8 cellular contexts compared by ENCODE assay signal in the genomic region with DNA sequence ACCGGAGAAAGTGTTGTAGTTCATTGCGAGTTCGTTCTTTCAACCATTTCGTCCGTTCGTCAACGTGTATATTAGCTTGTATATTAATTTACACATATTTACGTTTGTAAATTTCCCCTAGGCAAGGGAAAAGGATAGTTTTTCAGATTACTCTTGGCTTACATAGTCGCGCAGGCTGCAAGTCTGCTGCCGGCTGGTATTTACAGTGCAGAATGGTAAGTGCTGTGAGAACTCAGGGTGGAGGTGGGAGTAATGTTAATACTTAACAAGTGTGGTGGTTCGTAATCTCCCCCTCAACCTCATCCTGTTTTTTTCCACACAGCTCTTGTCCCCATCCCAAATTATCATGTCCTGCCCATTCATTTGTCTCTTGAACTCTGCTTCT. TPM values are rescaled to one million over a fixed set of nuclear protein-coding genes. Genes with fewer than 3 reads are reported as not detected.
A peak's percentile ranks its signal among the peaks of the same experiment; 100 is the strongest.
DNase-seq lines count a peak whose midpoint lies in the region; ATAC-seq lines count a peak whose summit lies in the region.

No MANE protein-coding gene starts in this region.

- H3K27me3 ChIP-seq in iPS-15b (ENCODE audit: control insufficient read depth, insufficient read depth, low read length) = no peaks in the 10 kb centered on the region

- H3K4me3 Mint-ChIP-seq in activated T-cell treated with anti-CD3 and anti-CD28 coated beads, Interleukin-2, amount 50 U/mL, for 72 hours = peak overlapping the region; percentile 94 to 97
- peak overlapping the region; percentile 87 for H3K4me3 Mint-ChIP-seq in activated T-helper 2 cell treated with anti-CD3 and anti-CD28 coated beads, Interferon-gamma antibody, Interleukin-2, Interleukin-4, amounts not matched to agents 10 μg/mL and 5 μg/mL and 100 μg/mL, durations not matched to agents 14 hours and 24 hours and 36 hours (ENCODE audit: low read depth)
- H3K4me3 Mint-ChIP-seq in stimulated activated naive CD8-positive, alpha-beta T cell treated with anti-CD3 and anti-CD28 coated beads, Interleukin-15, amount 100 ng/mL, for 72 hours = peak overlapping the region; percentile 92

- peak overlapping the region; percentile 97 for H3K9ac ChIP-seq in iPS-15b (ENCODE audit: low read depth, low read length)

- DNase-seq in activated T-cell treated with anti-CD3 and anti-CD28 coated beads, Interleukin-2, amount 50 U/mL, for 72 hours = no peak
- no peak for DNase-seq in activated T-cell treated with anti-CD3 and anti-CD28 coated beads, Interleukin-2, amount 50 U/mL, for 48 hours
- no peak for DNase-seq in activated T-helper 2 cell treated with anti-CD3 and anti-CD28 coated beads, Interferon-gamma antibody, Interleukin-2, Interleukin-4, amounts not matched to agents 10 μg/mL and 5 μg/mL and 100 μg/mL, durations not matched to agents 14 hours and 24 hours and 36 hours (ENCODE audit: low spot score)
- no peak for DNase-seq in stimulated activated naive CD8-positive, alpha-beta T cell treated with anti-CD3 and anti-CD28 coated beads, Interleukin-15, amount 100 ng/mL, for 72 hours
- DNase-seq in mesenteric fat pad (ENCODE audit: low spot score) = no peak
- DNase-seq in stimulated activated CD4-positive, alpha-beta T cell treated with anti-CD3 and anti-CD28 coated beads, Interleukin-2, amount 100 ng/mL, for 48 hours = no peak

- H3K9me3 ChIP-seq in iPS-15b (ENCODE audit: control insufficient read depth, insufficient read depth, low read length) = no peaks in the 10 kb centered on the region

- no peak for ATAC-seq in activated T-cell treated with anti-CD3 and anti-CD28 coated beads, Interleukin-2, amount 50 U/mL, for 72 hours (replicated peaks in 1 of 2)
- ATAC-seq in stimulated activated naive CD8-positive, alpha-beta T cell treated with anti-CD3 and anti-CD28 coated beads, Interleukin-15, amount 100 ng/mL, for 72 hours = no peak
- no peak for ATAC-seq in HG02973 (IDR thresholded peaks at IDR 0.05; ENCODE audit: unreplicated experiment)

- H3K27ac Mint-ChIP-seq in activated T-cell treated with anti-CD3 and anti-CD28 coated beads, Interleukin-2, amount 50 U/mL, for 72 hours = peak overlapping the region; percentile 98
- H3K27ac Mint-ChIP-seq in activated T-helper 2 cell treated with anti-CD3 and anti-CD28 coated beads, Interferon-gamma antibody, Interleukin-2, Interleukin-4, amounts not matched to agents 10 μg/mL and 5 μg/mL and 100 μg/mL, durations not matched to agents 14 hours and 24 hours and 36 hours = peak overlapping the region; percentile 91
- H3K27ac Mint-ChIP-seq in stimulated activated naive CD8-positive, alpha-beta T cell treated with anti-CD3 and anti-CD28 coated beads, Interleukin-15, amount 100 ng/mL, for 72 hours = peak overlapping the region; percentile 98 to 99

- H3K9me3 Mint-ChIP-seq in activated T-cell treated with anti-CD3 and anti-CD28 coated beads, Interleukin-2, amount 50 U/mL, for 72 hours = no peaks in the 10 kb centered on the region
- no peaks in the 10 kb centered on the region for H3K9me3 Mint-ChIP-seq in activated T-helper 2 cell treated with anti-CD3 and anti-CD28 coated beads, Interferon-gamma antibody, Interleukin-2, Interleukin-4, amounts not matched to agents 10 μg/mL and 5 μg/mL and 100 μg/mL, durations not matched to agents 14 hours and 24 hours and 36 hours
- H3K9me3 Mint-ChIP-seq in stimulated activated naive CD8-positive, alpha-beta T cell treated with anti-CD3 and anti-CD28 coated beads, Interleukin-15, amount 100 ng/mL, for 72 hours = no peaks in the 10 kb centered on the region

- H3K4me1 Mint-ChIP-seq in activated T-cell treated with anti-CD3 and anti-CD28 coated beads, Interleukin-2, amount 50 U/mL, for 72 hours (ENCODE audit: low read depth) = peaks cover 36% of the 10 kb centered on the region
- H3K4me1 Mint-ChIP-seq in activated T-helper 2 cell treated with anti-CD3 and anti-CD28 coated beads, Interferon-gamma antibody, Interleukin-2, Interleukin-4, amounts not matched to agents 10 μg/mL and 5 μg/mL and 100 μg/mL, durations not matched to agents 14 hours and 24 hours and 36 hours (ENCODE audit: low read depth) = peaks cover 20% of the 10 kb centered on the region
- peaks cover 36% of the 10 kb centered on the region for H3K4me1 Mint-ChIP-seq in stimulated activated naive CD8-positive, alpha-beta T cell treated with anti-CD3 and anti-CD28 coated beads, Interleukin-15, amount 100 ng/mL, for 72 hours

- H3K4me3 ChIP-seq in iPS-15b (ENCODE audit: low read depth, low read length) = peak overlapping the region; percentile 79

- H3K36me3 ChIP-seq in iPS-15b (ENCODE audit: control insufficient read depth, insufficient read depth, low read length) = no peaks in the 10 kb centered on the region

- H3K27me3 Mint-ChIP-seq in activated T-cell treated with anti-CD3 and anti-CD28 coated beads, Interleukin-2, amount 50 U/mL, for 72 hours (ENCODE audit: low read depth) = no peaks in the 10 kb centered on the region
- H3K27me3 Mint-ChIP-seq in activated T-helper 2 cell treated with anti-CD3 and anti-CD28 coated beads, Interferon-gamma antibody, Interleukin-2, Interleukin-4, amounts not matched to agents 10 μg/mL and 5 μg/mL and 100 μg/mL, durations not matched to agents 14 hours and 24 hours and 36 hours (ENCODE audit: low read depth) = peaks cover 21% of the 10 kb centered on the region
- H3K27me3 Mint-ChIP-seq in stimulated activated naive CD8-positive, alpha-beta T cell treated with anti-CD3 and anti-CD28 coated beads, Interleukin-15, amount 100 ng/mL, for 72 hours = no peaks in the 10 kb centered on the region

- H3K4me1 ChIP-seq in iPS-15b (ENCODE audit: control insufficient read depth, insufficient read depth, low read length) = no peaks in the 10 kb centered on the region

- intact Hi-C loops in activated T-helper 2 cell treated with anti-CD3 and anti-CD28 coated beads, Interferon-gamma antibody, Interleukin-2, Interleukin-4, amounts not matched to agents 10 μg/mL and 5 μg/mL and 100 μg/mL, durations not matched to agents 14 hours and 24 hours and 36 hours (cut with micrococcal nuclease) = loop anchor here (2.0 to 5.0 kb wide), 2 partner anchors 102 to 158 kb away; no protein-coding TSS in a partner anchor

- H3K36me3 Mint-ChIP-seq in activated T-cell treated with anti-CD3 and anti-CD28 coated beads, Interleukin-2, amount 50 U/mL, for 72 hours (ENCODE audit: insufficient read depth in 2 of 2) = peaks cover 2 to 3% of the 10 kb centered on the region in 2 donors
- peaks cover 7% of the 10 kb centered on the region for H3K36me3 Mint-ChIP-seq in activated T-helper 2 cell treated with anti-CD3 and anti-CD28 coated beads, Interferon-gamma antibody, Interleukin-2, Interleukin-4, amounts not matched to agents 10 μg/mL and 5 μg/mL and 100 μg/mL, durations not matched to agents 14 hours and 24 hours and 36 hours (ENCODE audit: low read depth)

RNA-seq across cellular contexts. Expression of gene FAM98B, which starts 0.8 kb away (rescaled TPM):
- 10 to 100 TPM; 30.3 to 32.4 TPM for total RNA-seq in activated T-cell treated with anti-CD3 and anti-CD28 coated beads, Interleukin-2, amount 50 U/mL, for 72 hours
- 53.9 and 56.5 TPM in 2 replicates for total RNA-seq in activated T-helper 2 cell treated with anti-CD3 and anti-CD28 coated beads, Interferon-gamma antibody, Interleukin-2, Interleukin-4, amounts not matched to agents 10 μg/mL and 5 μg/mL and 100 μg/mL, durations not matched to agents 14 hours and 24 hours and 36 hours
- total RNA-seq in mesenteric fat pad = 22.4 TPM
